In the genomic region with DNA sequence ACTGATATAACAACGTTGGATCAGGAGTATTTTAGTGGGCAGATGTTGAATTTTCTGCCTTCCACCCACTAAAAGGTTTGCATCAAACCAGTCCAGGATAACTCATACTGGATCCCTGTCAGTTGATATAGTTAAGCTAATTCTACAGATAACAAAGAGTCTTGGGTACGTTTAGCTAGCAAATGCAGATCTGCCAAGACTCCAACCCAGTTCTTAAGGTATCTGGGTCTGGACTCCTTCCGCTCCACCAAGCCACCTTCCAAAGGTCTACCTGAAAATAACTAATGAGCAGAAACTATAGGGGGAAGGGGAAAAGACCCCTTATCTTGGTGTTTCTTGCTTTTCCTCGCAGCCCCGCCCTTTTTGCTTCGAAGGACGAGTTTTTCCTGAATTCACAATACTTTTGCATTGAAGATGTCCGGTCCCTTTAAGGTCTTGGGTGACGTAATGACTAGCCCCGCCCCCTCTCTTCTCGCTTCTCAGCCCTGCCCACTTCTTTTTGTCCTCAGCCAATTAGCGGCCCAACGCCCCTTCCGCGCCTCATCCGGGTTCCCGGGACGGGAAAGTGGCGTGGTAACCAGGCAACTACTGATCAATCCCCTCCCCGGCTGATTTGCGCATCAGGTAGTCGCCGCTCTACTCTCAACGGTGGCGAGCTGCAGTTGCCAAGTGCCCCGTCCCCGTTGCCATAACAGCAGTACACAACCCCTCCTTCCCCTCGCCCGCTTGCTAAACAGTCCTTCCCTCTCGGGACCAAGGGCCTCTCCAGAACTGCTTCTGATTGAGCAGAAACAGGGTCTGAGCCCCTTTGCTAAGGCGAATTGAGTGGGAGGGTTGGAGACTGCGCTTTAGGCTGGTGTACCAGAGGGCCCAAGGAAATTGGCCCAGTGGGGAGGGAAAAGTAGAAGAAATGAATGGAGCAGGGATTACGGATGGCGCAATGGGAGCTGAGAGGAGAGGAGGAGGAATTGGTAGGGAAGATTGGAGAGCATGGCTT, we compare ENCODE assay signal across 8 cellular contexts. TPM values are rescaled to one million over a fixed set of nuclear protein-coding genes. Genes with fewer than 3 reads are reported as not detected.
DNase-seq lines count a peak whose midpoint lies in the region; ATAC-seq, FAIRE-seq and TF ChIP-seq lines count a peak whose summit lies in the region.

TSS of gene LRRC23 (plus strand) at position 543 of the 997 bp plus-strand sequence. CDS start 812 bp downstream, outside the sequence.

- TF ChIP-seq POLR2A in GM12878 (IDR thresholded peaks at IDR 0.05; ENCODE audit: low read depth, low read length), result peak; percentile 73

- DNase-seq in GM18507 (ENCODE audit: extremely low spot score, insufficient read length, low read depth) (peak; percentile 93), NCI-H2029 treated with DMSO at 0.1 percent for 48 hours (lab: John Stamatoyannopoulos, UW) (peak; percentile 91), T1000 (lab: John Stamatoyannopoulos, UW) (peak; percentile 95), GM12878 (ENCODE audit: low read depth, low spot score) (peak; percentile 87), hypothalamus (lab: John Stamatoyannopoulos, UW) (peak; percentile 77 to 99 (median 96)), retina (peak; percentile 98), cortex of kidney (lab: John Stamatoyannopoulos, UW) (no peak)

- H3K4me3 ChIP-seq in GM12878, result peak within 1 kb of the TSS; percentile 93

- POLR2A ChIA-PET in GM12878 (lab: Charles Lee), result interaction anchor here (0.5 to 4.3 kb wide), 12 partner anchors 10 to 47 kb away, joined by 3 to 18 read pairs (median 4); partner anchors contain the start of genes C12orf57, ENO2, RNU7-1 and SPSB2

- TF ChIP-seq CTCF in GM12878 (IDR thresholded peaks at IDR 0.05 in 2 of 3, conservative IDR thresholded peaks at IDR 0.05 in 1 of 3; ENCODE audit: control insufficient read depth in 2 of 3, extremely low read depth in 1 of 3, insufficient read depth in 1 of 3, low read depth in 3 of 3, low read length in 3 of 3), result no peak

- H3K27ac ChIP-seq in GM12878 (ENCODE audit: control insufficient read depth, insufficient read depth), result no peak within 1 kb of the TSS

- no peaks in the 10 kb centered on the region for H3K36me3 ChIP-seq in GM12878 (ENCODE audit: control insufficient read depth in 2 of 2, insufficient read depth in 2 of 2, low read length in 1 of 2)

- SMC1A ChIA-PET in GM12878 (lab: Charles Lee; ENCODE audit: uncharacterized antibody, unreplicated experiment), result interaction anchor here (0.7 kb wide), 1 partner anchor 29 kb away, joined by 3 read pairs; no protein-coding TSS in a partner anchor

- H3K27me3 ChIP-seq in GM12878 (replicated peaks in 1 of 2; ENCODE audit: control insufficient read depth in 2 of 2, insufficient read depth in 2 of 2, low read length in 1 of 2), result no peaks in the 10 kb centered on the region

- no peaks in the 10 kb centered on the region for H3K79me2 ChIP-seq in GM12878 (ENCODE audit: control insufficient read depth, insufficient read depth, low read length)

- BruUV-seq in GM12878 (replicated peaks; lab: Mats Ljungman, UMichigan), result no TSS peak

- ATAC-seq in HG02970 (IDR thresholded peaks at IDR 0.05; ENCODE audit: low FRiP score, unreplicated experiment), result peak; percentile 93
- peak; percentile 99 for ATAC-seq in GM12878

- no peak for TF ChIP-seq RAD21 in GM12878 (IDR thresholded peaks at IDR 0.05; ENCODE audit: insufficient read depth, low read depth, low read length)

- peaks cover 7% of the 10 kb centered on the region; the same call in 1 of the 2 replicates for H3K4me1 ChIP-seq in GM12878 (ENCODE audit: control insufficient read depth, insufficient read depth, low read length)

- in situ Hi-C loops in GM12878 (cut with MboI), result no loop called here

- H3K4me2 ChIP-seq in GM12878 (ENCODE audit: control insufficient read depth, insufficient read depth), result peak within 1 kb of the TSS; percentile 83

- CTCF ChIA-PET in GM12878 (lab: Yijun Ruan, JAX), result interaction anchor here (0.7 to 4.5 kb wide), 6 partner anchors 11 to 36 kb away, joined by 3 to 21 read pairs (median 8); partner anchors contain the start of gene SPSB2

- no peaks in the 10 kb centered on the region for H4K20me1 ChIP-seq in GM12878 (ENCODE audit: control insufficient read depth, insufficient read depth)

- H3K9ac ChIP-seq in GM12878 (ENCODE audit: control insufficient read depth, insufficient read depth, low read length), result peak within 1 kb of the TSS; percentile 50

- intact Hi-C loops in GM12878 (cut with micrococcal nuclease; ENCODE audit: unreplicated experiment), result loop anchor here (1.0 kb wide), 1 partner anchor 13 kb away; no protein-coding TSS in a partner anchor

- RAD21 ChIA-PET in GM12878 (lab: Charles Lee; ENCODE audit: unreplicated experiment), result interaction anchor here (1.8 kb wide), 1 partner anchor 32 kb away, joined by 7 read pairs; the partner anchor contains the start of gene SPSB2

- FAIRE-seq in GM18507 (lab: Jason Lieb, UNC) (peak; percentile 99), GM12878 (lab: Jason Lieb, UNC) (peak; percentile 100)

- WGBS in GM12878 (ENCODE audit: insufficient coverage, insufficient replicate concordance, low lambda C conversion rate, missing lambda C conversion rate), result 11% methylated on average over 34 of the region's 34 CpGs

- peak in 1 of 2 experiments; percentile 38; a peak in 1 of 4 replicates for TF ChIP-seq EP300 in GM12878 (IDR thresholded peaks at IDR 0.05; ENCODE audit: borderline replicate concordance in 1 of 2, control insufficient read depth in 1 of 2, low read depth in 2 of 2, low read length in 2 of 2)

- H3K9me3 ChIP-seq in GM12878 (replicated peaks; ENCODE audit: control insufficient read depth, insufficient read depth, low read length), result no peaks in the 10 kb centered on the region

- peak within 1 kb of the TSS; percentile 84 for H2AFZ ChIP-seq in GM12878 (ENCODE audit: control insufficient read depth, low read depth, low read length)

TF ChIP-seq in GM12878, 131 proteins besides CTCF, POLR2A, EP300 and RAD21 (continues in another document):
- no peak for TF ChIP-seq E2F4 (IDR thresholded peaks at IDR 0.05; ENCODE audit: low read depth, low read length)
- TF ChIP-seq ZNF384 (IDR thresholded peaks at IDR 0.05; ENCODE audit: borderline replicate concordance, low read depth, low read length), result no peak
- no peak for TF ChIP-seq BCL11A (IDR thresholded peaks at IDR 0.05; ENCODE audit: low read depth, low read length)
- no peak for TF ChIP-seq RB1 (IDR thresholded peaks at IDR 0.05; ENCODE audit: borderline replicate concordance)
- peak; percentile 86 for TF ChIP-seq MXI1 (IDR thresholded peaks at IDR 0.05; ENCODE audit: low read depth, low read length)
- no peak for TF ChIP-seq TCF3 (IDR thresholded peaks at IDR 0.05; ENCODE audit: borderline replicate concordance, insufficient read depth, low read depth, low read length)
- peak; percentile 82; the same call in 1 of the 2 replicates for TF ChIP-seq CREM (IDR thresholded peaks at IDR 0.05; ENCODE audit: low read depth)
- no peak for TF ChIP-seq TCF12 (IDR thresholded peaks at IDR 0.05; ENCODE audit: low read depth, low read length)
- TF ChIP-seq TARDBP (IDR thresholded peaks at IDR 0.05; ENCODE audit: borderline replicate concordance), result no peak
- no peak for TF ChIP-seq SREBF2 (IDR thresholded peaks at IDR 0.05; ENCODE audit: low read length)
- TF ChIP-seq SP1 (IDR thresholded peaks at IDR 0.05; ENCODE audit: low read depth, low read length), result peak; percentile 85
- TF ChIP-seq CBX5 (IDR thresholded peaks at IDR 0.05; ENCODE audit: low read depth), result no peak

RNA-seq across cellular contexts. Expression of gene LRRC23, which starts in this region (rescaled TPM):
- 13.0 and 13.8 TPM in 2 replicates for total RNA-seq in GM12878 (2013; cell fraction: nucleolus; rRNA removed)
- total RNA-seq in GM12878 (2014; rRNA removed), result 2.8 and 4.7 TPM in 2 replicates
- total RNA-seq in GM12878 (2014; rRNA removed; fragmentation: Illumina TruSeq; extraction: Trizol), result 4.0 and 4.3 TPM in 2 replicates
- total RNA-seq in GM12878 (2021), result 3.1 and 3.8 TPM in 2 replicates
- polyA plus RNA-seq in GM12878 (2011; ENCODE audit: low read depth), result 7.8 TPM
- polyA plus RNA-seq in GM12878 (2011; rRNA removed), result 5.6 and 6.9 TPM in 2 replicates
- polyA plus RNA-seq in GM12878 (2011; cell fraction: cytosol; rRNA removed), result 6.6 and 7.0 TPM in 2 replicates
- polyA plus RNA-seq in GM12878 (2011; cell fraction: nucleus; rRNA removed), result 3.3 and 4.4 TPM in 2 replicates
- 7.4 and 7.6 TPM in 2 replicates for polyA plus RNA-seq in GM12878 (2012)
- polyA plus RNA-seq in GM12878 (2014; fragmentation: Illumina TruSeq; extraction: Trizol), result 5.2 and 5.4 TPM in 2 replicates
- 1 to 10 TPM; 1.4 to 2.5 TPM for polyA plus RNA-seq in GM12878 (2014; fragmentation: Nextera tagmentation; extraction: Ambion mirVana)
- 3.1 and 3.3 TPM in 2 replicates for polyA plus RNA-seq in GM12878 (2014; rRNA removed)
- polyA plus RNA-seq in GM12878 (2016; fragmentation: Nextera tagmentation; extraction: Ambion mirVana), result 1 to 10 TPM; 3.5 to 5.4 TPM
- 5.8 and 6.2 TPM in 2 replicates for polyA minus RNA-seq in GM12878 (2011; rRNA and poly(A)+ RNA removed)
- 1.0 TPM in 1 of 2 replicates, not detected in the other for polyA minus RNA-seq in GM12878 (2011; cell fraction: cytosol; rRNA and poly(A)+ RNA removed)
- polyA minus RNA-seq in GM12878 (2011; cell fraction: nucleus; rRNA and poly(A)+ RNA removed), result 1.7 TPM in 2 replicates
